Comparison of ENCODE assay signal across 29 cellular contexts in the genomic region with DNA sequence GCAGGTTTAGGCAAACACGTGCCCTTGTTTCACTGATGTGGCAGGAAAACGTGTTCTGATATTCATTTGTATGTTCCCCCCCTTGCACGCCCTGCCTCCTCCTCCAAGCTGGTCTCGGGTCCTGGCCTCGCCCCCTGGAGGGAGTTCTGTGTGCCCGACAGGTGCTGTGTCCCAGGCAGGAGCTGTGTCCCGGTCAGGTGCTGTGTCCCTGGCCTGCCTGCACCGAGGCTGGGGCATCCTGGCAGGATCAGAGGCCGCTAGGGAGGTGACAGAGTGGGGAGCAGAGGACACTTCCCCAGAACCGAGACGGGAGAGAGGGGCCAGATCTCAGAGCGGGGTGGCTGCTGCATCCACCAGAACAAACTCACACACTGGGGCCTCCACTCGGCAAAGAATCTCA.
"Had no signal": no experiment of that assay in that cellular context is flagged by ENCODE, and none has a peak within 500 bp of the region (broad histone marks: within the 10 kb centered on the region; RNA-seq: fewer than 3 reads in every experiment).

No MANE protein-coding gene starts in this region.

- H3K4me1 ChIP-seq: gastrocnemius medialis, parathyroid adenoma, prostate gland, right atrium auricular region, sigmoid colon, tibial nerve, upper lobe of right lung, uterus had no signal

- H3K9me3 ChIP-seq: gastrocnemius medialis, heart left ventricle, prostate gland, right atrium auricular region, sigmoid colon, thoracic aorta, tibial nerve, upper lobe of right lung, uterus had no signal

- H3K4me3 Mint-ChIP-seq: endodermal cell; naive thymus-derived CD4-positive, alpha-beta T cell; nephron; stimulated activated naive B cell treated with anti-CD40 and anti-IgM and Interleukin-4, amounts not matched to agents 10 μg/mL and 1 μg/mL and 100 μg/mL, for 72 hours; stimulated activated naive CD8-positive, alpha-beta T cell treated with anti-CD3 and anti-CD28 coated beads, Interleukin-15, Interleukin-2, amounts not matched to agents 100 ng/mL and 50 ng/mL, for 24 hours had no signal

- H3K9me3 Mint-ChIP-seq: endodermal cell; nephron; stimulated activated naive B cell treated with anti-CD40 and anti-IgM and Interleukin-4, amounts not matched to agents 10 μg/mL and 1 μg/mL and 100 μg/mL, for 72 hours; stimulated activated naive CD8-positive, alpha-beta T cell treated with anti-CD3 and anti-CD28 coated beads, Interleukin-15, Interleukin-2, amounts not matched to agents 100 ng/mL and 50 ng/mL, for 24 hours had no signal

- H2AFZ ChIP-seq: hepatocyte, parathyroid adenoma had no signal

- H3K36me3 ChIP-seq: gastrocnemius medialis, prostate gland, right atrium auricular region, sigmoid colon, thoracic aorta, upper lobe of right lung, uterus had no signal

- H3K27me3 Mint-ChIP-seq: naive thymus-derived CD4-positive, alpha-beta T cell; stimulated activated naive B cell treated with anti-CD40 and anti-IgM and Interleukin-4, amounts not matched to agents 10 μg/mL and 1 μg/mL and 100 μg/mL, for 72 hours; stimulated activated naive CD8-positive, alpha-beta T cell treated with anti-CD3 and anti-CD28 coated beads, Interleukin-15, Interleukin-2, amounts not matched to agents 100 ng/mL and 50 ng/mL, for 24 hours had no signal

- H3K4me3 ChIP-seq: gastrocnemius medialis, heart left ventricle, hepatocyte, prostate gland, right atrium auricular region, sigmoid colon, thoracic aorta, tibial nerve, upper lobe of right lung, uterus had no signal

- H3K27ac Mint-ChIP-seq: endodermal cell; naive thymus-derived CD4-positive, alpha-beta T cell; nephron; stimulated activated naive B cell treated with anti-CD40 and anti-IgM and Interleukin-4, amounts not matched to agents 10 μg/mL and 1 μg/mL and 100 μg/mL, for 72 hours; stimulated activated naive CD8-positive, alpha-beta T cell treated with anti-CD3 and anti-CD28 coated beads, Interleukin-15, Interleukin-2, amounts not matched to agents 100 ng/mL and 50 ng/mL, for 24 hours had no signal

- ATAC-seq: esophagus mucosa; gastrocnemius medialis; heart left ventricle; left colon; left ventricle myocardium superior; naive thymus-derived CD4-positive, alpha-beta T cell; stimulated activated naive B cell treated with anti-CD40 and anti-IgM and Interleukin-4, amounts not matched to agents 10 μg/mL and 1 μg/mL and 100 μg/mL, for 72 hours; upper lobe of right lung had no signal

- H3K4me2 ChIP-seq: hepatocyte had no signal

- H3K27me3 ChIP-seq: gastrocnemius medialis, heart left ventricle, hepatocyte, right atrium auricular region, sigmoid colon, tibial nerve, upper lobe of right lung, uterus had no signal

- DNase-seq: caudate nucleus; cerebellar nuclear complex; effector CD8-positive, alpha-beta T cell; endodermal cell; foreskin fibroblast; gastrocnemius medialis; heart left ventricle; left colon; left ventricle myocardium superior; mesendoderm; midbrain; naive thymus-derived CD4-positive, alpha-beta T cell; sigmoid colon; stimulated activated CD4-positive, alpha-beta T cell treated with anti-CD3 and anti-CD28 coated beads, Interleukin-2, amount 100 ng/mL, for 24 hours; stimulated activated CD4-positive, alpha-beta T cell treated with anti-CD3 and anti-CD28 coated beads, Interleukin-4, amount 100 ng/mL, for 24 hours; stimulated activated naive B cell treated with anti-CD40 and anti-IgM and Interleukin-4, amounts not matched to agents 10 μg/mL and 1 μg/mL and 100 μg/mL, for 72 hours; upper lobe of right lung; uterus had no signal

- FAIRE-seq: colon had no signal

- H3K9ac ChIP-seq: parathyroid adenoma had no signal

- H3K27ac ChIP-seq: epithelial cell of prostate, gastrocnemius medialis, heart left ventricle, hepatocyte, parathyroid adenoma, prostate gland, right atrium auricular region, sigmoid colon, thoracic aorta, tibial nerve, upper lobe of right lung, uterus had no signal
